In genomic region chr6:169543704-169544103, GRCh38 we compare ENCODE assay signal across 26 cellular contexts.
"Had no signal": no experiment of that assay in that cellular context is flagged by ENCODE, and none has a peak within 500 bp of the region (broad histone marks: within the 10 kb centered on the region; RNA-seq: fewer than 3 reads in every experiment).

No MANE protein-coding gene starts in this region.

- H3K4me1 ChIP-seq: left lung, spleen, tibial nerve, uterus had no signal

- H3K27me3 Mint-ChIP-seq: memory B cell; natural killer cell treated with Interleukin-12 subunit alpha and Interleukin-12 subunit beta and Interleukin-15 and Interleukin-18, amount 100 ng/mL, for 72 hours; progenitor cell of endocrine pancreas; stimulated activated memory B cell treated with anti-CD40 and anti-IgM and Interleukin-4, amounts not matched to agents 10 μg/mL and 1 μg/mL and 100 μg/mL, for 72 hours; stimulated activated naive CD8-positive, alpha-beta T cell treated with anti-CD3 and anti-CD28 coated beads, Interleukin-15, amount 100 ng/mL, for 72 hours; type B pancreatic cell had no signal

- H3K27me3 ChIP-seq: left lung, ovary, right atrium auricular region, spleen, tibial nerve, uterus had no signal

- H3K9me3 ChIP-seq: ovary, uterus had no signal

- H3K9me3 Mint-ChIP-seq: natural killer cell treated with Interleukin-12 subunit alpha and Interleukin-12 subunit beta and Interleukin-15 and Interleukin-18, amount 100 ng/mL, for 72 hours; type B pancreatic cell had no signal

- ATAC-seq: left colon; left lung; mucosa of descending colon; naive thymus-derived CD4-positive, alpha-beta T cell; natural killer cell treated with Interleukin-12 subunit alpha and Interleukin-12 subunit beta and Interleukin-15 and Interleukin-18, amount 100 ng/mL, for 72 hours; sciatic nerve; stimulated activated memory B cell treated with anti-CD40 and anti-IgM and Interleukin-4, amounts not matched to agents 10 μg/mL and 1 μg/mL and 100 μg/mL, for 72 hours; stimulated activated naive CD8-positive, alpha-beta T cell treated with anti-CD3 and anti-CD28 coated beads, Interleukin-15, amount 100 ng/mL, for 72 hours had no signal

- H3K27ac Mint-ChIP-seq: immature natural killer cell; memory B cell; naive thymus-derived CD4-positive, alpha-beta T cell; natural killer cell treated with Interleukin-12 subunit alpha and Interleukin-12 subunit beta and Interleukin-15 and Interleukin-18, amount 100 ng/mL, for 72 hours; progenitor cell of endocrine pancreas; stimulated activated memory B cell treated with anti-CD40 and anti-IgM and Interleukin-4, amounts not matched to agents 10 μg/mL and 1 μg/mL and 100 μg/mL, for 72 hours; stimulated activated naive CD8-positive, alpha-beta T cell treated with anti-CD3 and anti-CD28 coated beads, Interleukin-15, amount 100 ng/mL, for 72 hours; type B pancreatic cell had no signal

- DNase-seq: hypothalamus; immature natural killer cell; kidney; left colon; left lung; midbrain; mucosa of descending colon; naive thymus-derived CD4-positive, alpha-beta T cell; ovary; small intestine; spleen; stimulated activated CD4-positive, alpha-beta T cell treated with anti-CD3 and anti-CD28 coated beads, Interleukin-4, amount 100 ng/mL, for 4 hours; stimulated activated CD8-positive, alpha-beta memory T cell treated with anti-CD3 and anti-CD28 coated beads, Interleukin-4, amount 100 ng/mL, for 48 hours; stimulated activated naive CD4-positive, alpha-beta T cell treated with Interleukin-2 at 50 U/mL for 16 hours; stimulated activated naive CD8-positive, alpha-beta T cell treated with anti-CD3 and anti-CD28 coated beads, Interleukin-15, amount 100 ng/mL, for 72 hours; substantia nigra; uterus had no signal

- H3K36me3 ChIP-seq: left lung, ovary, right atrium auricular region, spleen, uterus had no signal

- H3K36me3 Mint-ChIP-seq: type B pancreatic cell had no signal

- H3K27ac ChIP-seq: left lung, ovary, right atrium auricular region, spleen, tibial nerve, uterus had no signal

- H3K4me3 Mint-ChIP-seq: immature natural killer cell; memory B cell; naive thymus-derived CD4-positive, alpha-beta T cell; natural killer cell treated with Interleukin-12 subunit alpha and Interleukin-12 subunit beta and Interleukin-15 and Interleukin-18, amount 100 ng/mL, for 72 hours; stimulated activated memory B cell treated with anti-CD40 and anti-IgM and Interleukin-4, amounts not matched to agents 10 μg/mL and 1 μg/mL and 100 μg/mL, for 72 hours; stimulated activated naive CD8-positive, alpha-beta T cell treated with anti-CD3 and anti-CD28 coated beads, Interleukin-15, amount 100 ng/mL, for 72 hours; type B pancreatic cell had no signal

- H3K4me1 Mint-ChIP-seq: memory B cell; stimulated activated memory B cell treated with anti-CD40 and anti-IgM and Interleukin-4, amounts not matched to agents 10 μg/mL and 1 μg/mL and 100 μg/mL, for 72 hours; stimulated activated naive CD8-positive, alpha-beta T cell treated with anti-CD3 and anti-CD28 coated beads, Interleukin-15, amount 100 ng/mL, for 72 hours had no signal

- H3K4me3 ChIP-seq: left lung, lung, mucosa of descending colon, ovary, right atrium auricular region, spleen, tibial nerve, uterus had no signal
